In genomic region chr9:127982912-127983311, GRCh38 we compare ENCODE assay signal across 17 cellular contexts. TPM values are rescaled to one million over a fixed set of nuclear protein-coding genes. Genes with fewer than 3 reads are reported as not detected.
DNase-seq lines count a peak whose midpoint lies in the region; ATAC-seq and TF ChIP-seq lines count a peak whose summit lies in the region.
"Had no signal": no experiment of that assay in that cellular context is flagged by ENCODE, and none has a peak within 500 bp of the region (broad histone marks: within the 10 kb centered on the region; RNA-seq: fewer than 3 reads in every experiment).

No MANE protein-coding gene starts in this region.

- peak overlapping the region in 2 of 11 experiments; percentile 8 to 30; a peak in 2 of 22 replicates for H3K9ac ChIP-seq in BLaER1 treated with 17β-estradiol and CSF1 and Interleukin-3, amounts not matched to agents 10 nM and 100 nM

- peaks cover 0 to 28% (median 24%) of the 10 kb centered on the region in 11 experiments; a peak in 20 of 22 replicates for H4K20me1 ChIP-seq in BLaER1 treated with 17β-estradiol and CSF1 and Interleukin-3, amounts not matched to agents 10 nM and 100 nM

- 68 to 86% (median 69%) methylated on average over 1 of the region's 1 CpG; no CpG with 5 or more reads in 1 of the 4 donors for WGBS in adrenal gland, 4 donors

- H3K27ac ChIP-seq in BLaER1 treated with 17β-estradiol and CSF1 and Interleukin-3, amounts not matched to agents 10 nM and 100 nM, result no peak overlapping the region; a peak in 3 of 22 replicates
- H3K27ac ChIP-seq in CD8-positive, alpha-beta memory T cell (ENCODE audit: low read depth, low read length), result no peak overlapping the region
- H3K27ac ChIP-seq in adrenal gland, result peak overlapping the region in 2 of 5 donors; percentile 36 to 60

- H3K4me2 ChIP-seq in BLaER1 treated with 17β-estradiol and CSF1 and Interleukin-3, amounts not matched to agents 10 nM and 100 nM, result peak overlapping the region; percentile 26 to 100 (median 61)

- H3K9me3 Mint-ChIP-seq in CD8-positive, alpha-beta memory T cell, result no peaks in the 10 kb centered on the region
- no peaks in the 10 kb centered on the region for H3K9me3 Mint-ChIP-seq in activated T-helper 17 cell treated with anti-CD3 and anti-CD28 coated beads, Interleukin-2, amount 50 U/mL, for 72 hours
- no peaks in the 10 kb centered on the region for H3K9me3 Mint-ChIP-seq in naive B cell
- no peaks in the 10 kb centered on the region for H3K9me3 Mint-ChIP-seq in activated T-helper 1 cell treated with anti-CD3 and anti-CD28 coated beads, Interleukin-12 subunit alpha, Interleukin-12 subunit beta, Interleukin-2, Interleukin-4 antibody, amounts not matched to agents 30 ng/mL and 10 ng/mL and 1 ng/mL, durations not matched to agents 14 hours and 24 hours and 36 hours
- H3K9me3 Mint-ChIP-seq: natural killer cell treated with Interleukin-12 subunit alpha and Interleukin-12 subunit beta and Interleukin-15 and Interleukin-18, amount 100 ng/mL, for 72 hours; stimulated activated effector memory CD8-positive, alpha-beta T cell treated with anti-CD3 and anti-CD28 coated beads, Interleukin-12 subunit alpha, Interleukin-12 subunit beta, amount 100 ng/mL, for 72 hours had no signal

- peaks cover 0 to 15% (median 6%) of the 10 kb centered on the region in 11 experiments; a peak in 9 of 22 replicates for H3K27me3 ChIP-seq in BLaER1 treated with 17β-estradiol and CSF1 and Interleukin-3, amounts not matched to agents 10 nM and 100 nM
- H3K27me3 ChIP-seq in CD8-positive, alpha-beta memory T cell (ENCODE audit: insufficient read depth, low read length, poor library complexity, severe bottlenecking), result no peaks in the 10 kb centered on the region
- H3K27me3 ChIP-seq in adrenal gland, result no peaks in the 10 kb centered on the region
- H3K27me3 ChIP-seq: Peyer's patch had no signal

- H3K27me3 Mint-ChIP-seq in CD8-positive, alpha-beta memory T cell, result no peaks in the 10 kb centered on the region
- H3K27me3 Mint-ChIP-seq in activated T-helper 17 cell treated with anti-CD3 and anti-CD28 coated beads, Interleukin-2, amount 50 U/mL, for 72 hours, result no peaks in the 10 kb centered on the region
- H3K27me3 Mint-ChIP-seq in naive B cell, result no peaks in the 10 kb centered on the region
- no peaks in the 10 kb centered on the region for H3K27me3 Mint-ChIP-seq in activated T-helper 1 cell treated with anti-CD3 and anti-CD28 coated beads, Interleukin-12 subunit alpha, Interleukin-12 subunit beta, Interleukin-2, Interleukin-4 antibody, amounts not matched to agents 30 ng/mL and 10 ng/mL and 1 ng/mL, durations not matched to agents 14 hours and 24 hours and 36 hours (ENCODE audit: insufficient read depth)
- H3K27me3 Mint-ChIP-seq: natural killer cell treated with Interleukin-12 subunit alpha and Interleukin-12 subunit beta and Interleukin-15 and Interleukin-18, amount 100 ng/mL, for 72 hours had no signal

- H3K36me3 ChIP-seq in BLaER1 treated with 17β-estradiol and CSF1 and Interleukin-3, amounts not matched to agents 10 nM and 100 nM, result no peaks in the 10 kb centered on the region
- H3K36me3 ChIP-seq in CD8-positive, alpha-beta memory T cell (ENCODE audit: insufficient read depth, low read length), result peaks cover 12% of the 10 kb centered on the region
- no peaks in the 10 kb centered on the region for H3K36me3 ChIP-seq in adrenal gland (replicated peaks in 1 of 2)
- H3K36me3 ChIP-seq: Peyer's patch had no signal

- no peak for TF ChIP-seq CTCF in adrenal gland (IDR thresholded peaks at IDR 0.05)

- peaks cover 53 to 87% (median 73%) of the 10 kb centered on the region in 10 experiments for H3K4me1 ChIP-seq in BLaER1 treated with 17β-estradiol and CSF1 and Interleukin-3, amounts not matched to agents 10 nM and 100 nM
- peaks cover 34% of the 10 kb centered on the region for H3K4me1 ChIP-seq in CD8-positive, alpha-beta memory T cell (ENCODE audit: insufficient read depth, low read length)
- H3K4me1 ChIP-seq in adrenal gland (replicated peaks in 1 of 2), result peaks cover 24 to 31% of the 10 kb centered on the region in 2 donors

- no peak for TF ChIP-seq POLR2A in adrenal gland (IDR thresholded peaks at IDR 0.05)

- POLR2A ChIA-PET in CD8-positive, alpha-beta memory T cell (lab: Charles Lee), result interaction anchor here (0.7 to 1.0 kb wide), 2 partner anchors 17 to 120 kb away, joined by 3 read pairs; no protein-coding TSS in a partner anchor

- peaks cover 24 to 37% (median 28%) of the 10 kb centered on the region in 3 donors for H3K4me1 Mint-ChIP-seq in CD8-positive, alpha-beta memory T cell
- H3K4me1 Mint-ChIP-seq in activated T-helper 17 cell treated with anti-CD3 and anti-CD28 coated beads, Interleukin-2, amount 50 U/mL, for 72 hours, result peaks cover 16% of the 10 kb centered on the region
- peaks cover 45 to 77% (median 64%) of the 10 kb centered on the region in 3 donors for H3K4me1 Mint-ChIP-seq in naive B cell
- H3K4me1 Mint-ChIP-seq in activated T-helper 1 cell treated with anti-CD3 and anti-CD28 coated beads, Interleukin-12 subunit alpha, Interleukin-12 subunit beta, Interleukin-2, Interleukin-4 antibody, amounts not matched to agents 30 ng/mL and 10 ng/mL and 1 ng/mL, durations not matched to agents 14 hours and 24 hours and 36 hours (ENCODE audit: low read depth), result peaks cover 28% of the 10 kb centered on the region

- ATAC-seq in activated T-helper 17 cell treated with anti-CD3 and anti-CD28 coated beads, Interleukin-2, amount 50 U/mL, for 72 hours (replicated peaks), result no peak
- ATAC-seq in naive B cell (ENCODE audit: low read depth in 2 of 2) (no peak), GM18907 (IDR thresholded peaks at IDR 0.05; ENCODE audit: unreplicated experiment) (no peak)
- ATAC-seq: left lobe of liver; natural killer cell treated with Interleukin-12 subunit alpha and Interleukin-12 subunit beta and Interleukin-15 and Interleukin-18, amount 100 ng/mL, for 72 hours; stimulated activated effector memory CD8-positive, alpha-beta T cell treated with anti-CD3 and anti-CD28 coated beads, Interleukin-12 subunit alpha, Interleukin-12 subunit beta, amount 100 ng/mL, for 72 hours had no signal

- H3K27ac Mint-ChIP-seq in CD8-positive, alpha-beta memory T cell, result peak overlapping the region in 6 of 8 donors; percentile 31 to 82 (median 54)
- no peak overlapping the region for H3K27ac Mint-ChIP-seq in activated T-helper 17 cell treated with anti-CD3 and anti-CD28 coated beads, Interleukin-2, amount 50 U/mL, for 72 hours
- peak overlapping the region; percentile 84 to 99 (median 96) for H3K27ac Mint-ChIP-seq in naive B cell
- H3K27ac Mint-ChIP-seq in activated T-helper 1 cell treated with anti-CD3 and anti-CD28 coated beads, Interleukin-12 subunit alpha, Interleukin-12 subunit beta, Interleukin-2, Interleukin-4 antibody, amounts not matched to agents 30 ng/mL and 10 ng/mL and 1 ng/mL, durations not matched to agents 14 hours and 24 hours and 36 hours, result no peak overlapping the region
- H3K27ac Mint-ChIP-seq: natural killer cell treated with Interleukin-12 subunit alpha and Interleukin-12 subunit beta and Interleukin-15 and Interleukin-18, amount 100 ng/mL, for 72 hours; stimulated activated effector memory CD8-positive, alpha-beta T cell treated with anti-CD3 and anti-CD28 coated beads, Interleukin-12 subunit alpha, Interleukin-12 subunit beta, amount 100 ng/mL, for 72 hours had no signal

- H3K9me3 ChIP-seq in BLaER1 treated with 17β-estradiol and CSF1 and Interleukin-3, amounts not matched to agents 10 nM and 100 nM (replicated peaks in 1 of 11), result no peaks in the 10 kb centered on the region
- no peaks in the 10 kb centered on the region for H3K9me3 ChIP-seq in CD8-positive, alpha-beta memory T cell (ENCODE audit: low read length)
- no peaks in the 10 kb centered on the region for H3K9me3 ChIP-seq in adrenal gland (replicated peaks in 1 of 3)
- H3K9me3 ChIP-seq: Caco-2, Peyer's patch had no signal

- intact Hi-C loops in adrenal gland (cut with DNase I), result no loop called here
- intact Hi-C loops in activated T-helper 1 cell treated with anti-CD3 and anti-CD28 coated beads, Interleukin-12 subunit alpha, Interleukin-12 subunit beta, Interleukin-2, Interleukin-4 antibody, amounts not matched to agents 30 ng/mL and 10 ng/mL and 1 ng/mL, durations not matched to agents 14 hours and 24 hours and 36 hours (cut with micrococcal nuclease), result no loop called here

- H3K4me3 ChIP-seq in BLaER1 treated with 17β-estradiol and CSF1 and Interleukin-3, amounts not matched to agents 10 nM and 100 nM, result no peak overlapping the region
- H3K4me3 ChIP-seq in CD8-positive, alpha-beta memory T cell (ENCODE audit: low read length), result no peak overlapping the region
- no peak overlapping the region for H3K4me3 ChIP-seq in adrenal gland
- H3K4me3 ChIP-seq: Peyer's patch had no signal

- CTCF ChIA-PET in CD8-positive, alpha-beta memory T cell (lab: Charles Lee), result interaction anchor here (1.4 to 13.0 kb wide), 3 partner anchors 24 to 48 kb away, joined by 6 to 186 read pairs (median 10); no protein-coding TSS in a partner anchor

- H3K36me3 Mint-ChIP-seq in CD8-positive, alpha-beta memory T cell, result peaks cover 0 to 20% (median 0%) of the 10 kb centered on the region in 3 donors
- H3K36me3 Mint-ChIP-seq in activated T-helper 17 cell treated with anti-CD3 and anti-CD28 coated beads, Interleukin-2, amount 50 U/mL, for 72 hours (ENCODE audit: low read depth), result peaks cover 6% of the 10 kb centered on the region
- peaks cover 0 to 5% of the 10 kb centered on the region in 2 donors for H3K36me3 Mint-ChIP-seq in naive B cell
- H3K36me3 Mint-ChIP-seq in activated T-helper 1 cell treated with anti-CD3 and anti-CD28 coated beads, Interleukin-12 subunit alpha, Interleukin-12 subunit beta, Interleukin-2, Interleukin-4 antibody, amounts not matched to agents 30 ng/mL and 10 ng/mL and 1 ng/mL, durations not matched to agents 14 hours and 24 hours and 36 hours (ENCODE audit: low read depth), result peaks cover under 1% of the 10 kb centered on the region
- H3K36me3 Mint-ChIP-seq: natural killer cell treated with Interleukin-12 subunit alpha and Interleukin-12 subunit beta and Interleukin-15 and Interleukin-18, amount 100 ng/mL, for 72 hours; stimulated activated effector memory CD8-positive, alpha-beta T cell treated with anti-CD3 and anti-CD28 coated beads, Interleukin-12 subunit alpha, Interleukin-12 subunit beta, amount 100 ng/mL, for 72 hours had no signal

- no peak for DNase-seq in CD8-positive, alpha-beta memory T cell
- DNase-seq in naive B cell (no peak), adrenal gland (no peak), T1000 (lab: John Stamatoyannopoulos, UW) (no peak)
- DNase-seq in activated T-helper 1 cell treated with anti-CD3 and anti-CD28 coated beads, Interleukin-12 subunit alpha, Interleukin-12 subunit beta, Interleukin-2, Interleukin-4 antibody, amounts not matched to agents 30 ng/mL and 10 ng/mL and 1 ng/mL, durations not matched to agents 14 hours and 24 hours and 36 hours (ENCODE audit: low spot score), result no peak
- DNase-seq: Caco-2; KBM-7; NCI-H1417 treated with DMSO at 0.1 percent for 48 hours; NCI-H510A; Peyer's patch; stimulated activated CD4-positive, alpha-beta T cell treated with anti-CD3 and anti-CD28 coated beads, Interleukin-4, amount 100 ng/mL, for 4 hours had no signal

- H3K4me3 Mint-ChIP-seq in CD8-positive, alpha-beta memory T cell, result peak overlapping the region in 5 of 7 donors; percentile 1 to 68 (median 50)
- H3K4me3 Mint-ChIP-seq in activated T-helper 17 cell treated with anti-CD3 and anti-CD28 coated beads, Interleukin-2, amount 50 U/mL, for 72 hours, result peak overlapping the region; percentile 84
- H3K4me3 Mint-ChIP-seq in naive B cell, result peak overlapping the region in 6 of 8 donors; percentile 63 to 92 (median 72)
- H3K4me3 Mint-ChIP-seq in activated T-helper 1 cell treated with anti-CD3 and anti-CD28 coated beads, Interleukin-12 subunit alpha, Interleukin-12 subunit beta, Interleukin-2, Interleukin-4 antibody, amounts not matched to agents 30 ng/mL and 10 ng/mL and 1 ng/mL, durations not matched to agents 14 hours and 24 hours and 36 hours, result no peak overlapping the region
- H3K4me3 Mint-ChIP-seq: natural killer cell treated with Interleukin-12 subunit alpha and Interleukin-12 subunit beta and Interleukin-15 and Interleukin-18, amount 100 ng/mL, for 72 hours; stimulated activated effector memory CD8-positive, alpha-beta T cell treated with anti-CD3 and anti-CD28 coated beads, Interleukin-12 subunit alpha, Interleukin-12 subunit beta, amount 100 ng/mL, for 72 hours had no signal

RNA-seq across cellular contexts. Expression of gene EEIG1, which starts 2.1 kb away (rescaled TPM):
- total RNA-seq in CD8-positive, alpha-beta memory T cell, result 10 to 100 TPM; 82.2 to 93.3 TPM
- 167 TPM for polyA plus RNA-seq in CD8-positive, alpha-beta memory T cell
- total RNA-seq in activated T-helper 17 cell treated with anti-CD3 and anti-CD28 coated beads, Interleukin-2, amount 50 U/mL, for 72 hours, result 10 to 100 TPM; 29.6 to 37.8 TPM
- polyA plus RNA-seq in naive B cell (ENCODE audit: low read depth in 6 of 6), result 10 to 100 TPM; 12.3 to 36.9 (median 21.6) TPM
- total RNA-seq in adrenal gland, result 100 to 1,000 TPM in 2 of 8 donors, 10 to 100 TPM in 6; 35.6 to 179 (median 72.0) TPM
- polyA plus RNA-seq in adrenal gland, result 10 to 100 TPM; 24.5 to 49.5 (median 32.6) TPM
- 39.8 and 43.4 TPM in 2 replicates for total RNA-seq in activated T-helper 1 cell treated with anti-CD3 and anti-CD28 coated beads, Interleukin-12 subunit alpha, Interleukin-12 subunit beta, Interleukin-2, Interleukin-4 antibody, amounts not matched to agents 30 ng/mL and 10 ng/mL and 1 ng/mL, durations not matched to agents 14 hours and 24 hours and 36 hours

RNA-seq across cellular contexts. Expression of gene DPM2, which starts 45.3 kb away (rescaled TPM):
- total RNA-seq in CD8-positive, alpha-beta memory T cell, result 10 to 100 TPM; 73.8 to 75.5 TPM
- polyA plus RNA-seq in CD8-positive, alpha-beta memory T cell, result 52.2 TPM
- 10 to 100 TPM; 29.4 to 54.5 TPM for total RNA-seq in activated T-helper 17 cell treated with anti-CD3 and anti-CD28 coated beads, Interleukin-2, amount 50 U/mL, for 72 hours
- polyA plus RNA-seq in naive B cell (ENCODE audit: low read depth in 6 of 6) (10 to 100 TPM; 46.3 to 78.7 (median 54.2) TPM), adrenal gland (10 to 100 TPM; 32.9 to 36.5 (median 35.6) TPM)
- 10 to 100 TPM; 18.4 to 46.8 (median 31.4) TPM for total RNA-seq in adrenal gland
- 62.6 and 70.2 TPM in 2 replicates for total RNA-seq in activated T-helper 1 cell treated with anti-CD3 and anti-CD28 coated beads, Interleukin-12 subunit alpha, Interleukin-12 subunit beta, Interleukin-2, Interleukin-4 antibody, amounts not matched to agents 30 ng/mL and 10 ng/mL and 1 ng/mL, durations not matched to agents 14 hours and 24 hours and 36 hours

RNA-seq across cellular contexts. Expression of gene PIP5KL1, which starts 52.3 kb away (rescaled TPM):
- total RNA-seq in CD8-positive, alpha-beta memory T cell, result 1 to 10 TPM; 1.4 to 2.5 TPM
- polyA plus RNA-seq in CD8-positive, alpha-beta memory T cell, result 0.89 TPM
- 1 to 10 TPM; 2.6 to 3.7 TPM for total RNA-seq in activated T-helper 17 cell treated with anti-CD3 and anti-CD28 coated beads, Interleukin-2, amount 50 U/mL, for 72 hours
- polyA plus RNA-seq in naive B cell (ENCODE audit: low read depth in 6 of 6) (1 to 10 TPM in 1 of 6 donors, under 1 TPM in 1, not detected in 4; 0.73 to 1.0 TPM), adrenal gland (1 to 10 TPM in 1 of 3 donors, under 1 TPM in 2; 0.22 to 1.5 (median 0.54) TPM)
- 1 to 10 TPM in 2 of 8 donors, under 1 TPM in 3, not detected in 3; 0.19 to 2.3 (median 0.83) TPM for total RNA-seq in adrenal gland
- total RNA-seq in activated T-helper 1 cell treated with anti-CD3 and anti-CD28 coated beads, Interleukin-12 subunit alpha, Interleukin-12 subunit beta, Interleukin-2, Interleukin-4 antibody, amounts not matched to agents 30 ng/mL and 10 ng/mL and 1 ng/mL, durations not matched to agents 14 hours and 24 hours and 36 hours, result 1.1 and 1.2 TPM in 2 replicates

Comparison
In these comparisons a context has a peak if more than half of its experiments do, and no peak if none do; other contexts are left out.
1. H3K27ac Mint-ChIP-seq: peak in CD8-positive, alpha-beta memory T cell (6 of 8) and naive B cell (6 of 6); none in activated T-helper 17 cell treated with anti-CD3 and anti-CD28 coated beads, Interleukin-2, amount 50 U/mL, for 72 hours (single experiment) and activated T-helper 1 cell treated with anti-CD3 and anti-CD28 coated beads, Interleukin-12 subunit alpha, Interleukin-12 subunit beta, Interleukin-2, Interleukin-4 antibody, amounts not matched to agents 30 ng/mL and 10 ng/mL and 1 ng/mL, durations not matched to agents 14 hours and 24 hours and 36 hours (single experiment).